ENCODE assay signal across 15 cellular contexts in the genomic region with DNA sequence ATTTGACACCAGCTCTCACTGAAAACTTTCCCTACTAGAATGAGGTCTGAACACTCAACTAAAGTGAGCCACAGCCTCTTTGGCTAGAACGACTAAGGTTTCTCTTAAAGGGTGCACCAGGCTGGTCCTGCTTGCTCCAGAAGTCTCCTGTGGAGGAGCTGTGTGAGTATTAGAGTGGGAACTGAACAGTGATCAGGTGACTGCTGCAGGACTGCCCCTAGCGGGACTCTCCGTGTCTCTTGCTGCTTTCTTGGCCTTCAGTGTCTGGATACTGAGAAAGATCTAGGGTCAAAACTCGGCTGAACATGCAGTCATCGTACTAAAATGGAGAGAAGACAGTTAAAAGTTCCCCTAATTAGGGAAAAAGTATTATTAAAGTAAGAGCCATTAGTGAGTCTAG. TPM values are rescaled to one million over a fixed set of nuclear protein-coding genes. Genes with fewer than 3 reads are reported as not detected.
DNase-seq lines count a peak whose midpoint lies in the region; ATAC-seq, FAIRE-seq and TF ChIP-seq lines count a peak whose summit lies in the region.
"Had no signal": no experiment of that assay in that cellular context is flagged by ENCODE, and none has a peak within 500 bp of the region (broad histone marks: within the 10 kb centered on the region; RNA-seq: fewer than 3 reads in every experiment).

No MANE protein-coding gene starts in this region.

- peaks cover 57% of the 10 kb centered on the region for H3K36me3 Mint-ChIP-seq in CD8-positive, alpha-beta T cell
- peaks cover 10% of the 10 kb centered on the region for H3K36me3 Mint-ChIP-seq in neural crest cell (ENCODE audit: low read depth)

- intact Hi-C loops in CD8-positive, alpha-beta T cell (cut with DNase I, micrococcal nuclease), result loop anchor here in 1 of 2 experiments (5.0 kb wide), 2 partner anchors 73 to 77 kb away; no protein-coding TSS in a partner anchor

- H3K4me1 Mint-ChIP-seq in CD8-positive, alpha-beta T cell (ENCODE audit: low read depth), result peaks cover 24% of the 10 kb centered on the region
- H3K4me1 Mint-ChIP-seq in neural crest cell, result no peaks in the 10 kb centered on the region

- H3K9me3 Mint-ChIP-seq in CD8-positive, alpha-beta T cell, result no peaks in the 10 kb centered on the region
- no peaks in the 10 kb centered on the region for H3K9me3 Mint-ChIP-seq in neural crest cell

- H3K27ac Mint-ChIP-seq in CD8-positive, alpha-beta T cell, result peak overlapping the region; percentile 52
- H3K27ac Mint-ChIP-seq in neural crest cell (ENCODE audit: unreplicated experiment), result no peak overlapping the region

- no peak for ATAC-seq in CD8-positive, alpha-beta T cell
- ATAC-seq in GM18907 (IDR thresholded peaks at IDR 0.05; ENCODE audit: unreplicated experiment), result no peak

- no peak overlapping the region for H3K27ac ChIP-seq in CD8-positive, alpha-beta T cell (ENCODE audit: low read depth, low read length)
- H3K27ac ChIP-seq in HEK293 (ENCODE audit: extremely low read depth, low read depth, low read length), result no peak overlapping the region

- peaks cover 19% of the 10 kb centered on the region for H3K4me1 ChIP-seq in CD8-positive, alpha-beta T cell (ENCODE audit: insufficient read depth, low read length)
- no peaks in the 10 kb centered on the region for H3K4me1 ChIP-seq in HEK293 (ENCODE audit: control insufficient read depth, insufficient read depth, low read length)

- no peaks in the 10 kb centered on the region for H3K36me3 ChIP-seq in CD8-positive, alpha-beta T cell (ENCODE audit: insufficient read depth, low read length)
- peaks cover 15 to 43% of the 10 kb centered on the region in 2 experiments for H3K36me3 ChIP-seq in HEK293 (ENCODE audit: control insufficient read depth in 2 of 2, insufficient read depth in 1 of 2, low read length in 2 of 2)

- no peak overlapping the region for H3K4me3 ChIP-seq in CD8-positive, alpha-beta T cell (ENCODE audit: low read depth, low read length)
- no peak overlapping the region for H3K4me3 ChIP-seq in HEK293 (ENCODE audit: low read depth, low read length)

- no peaks in the 10 kb centered on the region for H3K27me3 ChIP-seq in CD8-positive, alpha-beta T cell (ENCODE audit: insufficient read depth, low read length)

- POLR2A ChIA-PET in CD8-positive, alpha-beta T cell (lab: Charles Lee), result no interaction called here
- POLR2A ChIA-PET in HEK293 (lab: Yijun Ruan, JAX), result no interaction called here

- H3K4me3 Mint-ChIP-seq in CD8-positive, alpha-beta T cell, result no peak overlapping the region
- no peak overlapping the region for H3K4me3 Mint-ChIP-seq in neural crest cell

- no peaks in the 10 kb centered on the region for H3K27me3 Mint-ChIP-seq in CD8-positive, alpha-beta T cell (ENCODE audit: low read depth)
- H3K27me3 Mint-ChIP-seq in neural crest cell (ENCODE audit: low read depth), result no peaks in the 10 kb centered on the region

- no peak for DNase-seq in CD8-positive, alpha-beta T cell
- peak; percentile 27 for DNase-seq in fibroblast of peridontal ligament (ENCODE audit: extremely low read depth)
- no peak for DNase-seq in neural crest cell (ENCODE audit: low read depth, low spot score)
- no peak for DNase-seq in GM19239 (ENCODE audit: insufficient read length, low spot score)
- no peak for DNase-seq in NCI-H82 treated with DMSO at 0.1 percent for 48 hours (lab: John Stamatoyannopoulos, UW; ENCODE audit: unreplicated experiment)
- DNase-seq in NCI-H2196 (lab: John Stamatoyannopoulos, UW; ENCODE audit: unreplicated experiment), result no peak
- DNase-seq: DMS79, NCI-H1105, SW 1271 had no signal

- no peaks in the 10 kb centered on the region for H3K9me3 ChIP-seq in CD8-positive, alpha-beta T cell (ENCODE audit: low read length)
- no peaks in the 10 kb centered on the region for H3K9me3 ChIP-seq in HEK293 (ENCODE audit: control insufficient read depth, insufficient read depth, low read depth, low read length)

- CTCF ChIA-PET in CD8-positive, alpha-beta T cell (lab: Charles Lee), result no interaction called here
- CTCF ChIA-PET in HEK293 (lab: Yijun Ruan, JAX), result interaction anchor here (0.6 to 0.7 kb wide), 2 partner anchors 64 to 76 kb away, joined by 3 to 5 read pairs; no protein-coding TSS in a partner anchor

- FAIRE-seq in GM19239 (lab: Jason Lieb, UNC), result no peak
- FAIRE-seq: keratinocyte had no signal

- TF ChIP-seq CTCF in CD8-positive, alpha-beta T cell (IDR thresholded peaks at IDR 0.05), result no peak
- TF ChIP-seq CTCF in HEK293 (tag by site-specific recombination; IDR thresholded peaks at IDR 0.05) (no peak), neural crest cell (conservative IDR thresholded peaks at IDR 0.05) (peak; percentile 16)

TF ChIP-seq in HEK293, 187 proteins besides CTCF, POLR2A, EP300 and RAD21:
- no peak for TF ChIP-seq ZNF76 (tag by site-specific recombination; IDR thresholded peaks at IDR 0.05; ENCODE audit: borderline replicate concordance, low read depth)
- no peak for TF ChIP-seq ZNF341 (tag by site-specific recombination; IDR thresholded peaks at IDR 0.05; ENCODE audit: low read depth)
- TF ChIP-seq, protein P1, sequence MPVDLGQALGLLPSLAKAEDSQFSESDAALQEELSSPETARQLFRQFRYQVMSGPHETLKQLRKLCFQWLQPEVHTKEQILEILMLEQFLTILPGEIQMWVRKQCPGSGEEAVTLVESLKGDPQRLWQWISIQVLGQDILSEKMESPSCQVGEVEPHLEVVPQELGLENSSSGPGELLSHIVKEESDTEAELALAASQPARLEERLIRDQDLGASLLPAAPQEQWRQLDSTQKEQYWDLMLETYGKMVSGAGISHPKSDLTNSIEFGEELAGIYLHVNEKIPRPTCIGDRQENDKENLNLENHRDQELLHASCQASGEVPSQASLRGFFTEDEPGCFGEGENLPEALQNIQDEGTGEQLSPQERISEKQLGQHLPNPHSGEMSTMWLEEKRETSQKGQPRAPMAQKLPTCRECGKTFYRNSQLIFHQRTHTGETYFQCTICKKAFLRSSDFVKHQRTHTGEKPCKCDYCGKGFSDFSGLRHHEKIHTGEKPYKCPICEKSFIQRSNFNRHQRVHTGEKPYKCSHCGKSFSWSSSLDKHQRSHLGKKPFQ (tag by site-specific recombination; IDR thresholded peaks at IDR 0.05), result peak; percentile 67; the same call in 1 of the 2 replicates
- TF ChIP-seq TRIM28 (IDR thresholded peaks at IDR 0.05; ENCODE audit: borderline replicate concordance, low read length), result no peak
- TF ChIP-seq PRDM1 (tag by site-specific recombination; IDR thresholded peaks at IDR 0.05), result peak; percentile 16; the same call in 1 of the 2 replicates
- TF ChIP-seq, protein P2, sequence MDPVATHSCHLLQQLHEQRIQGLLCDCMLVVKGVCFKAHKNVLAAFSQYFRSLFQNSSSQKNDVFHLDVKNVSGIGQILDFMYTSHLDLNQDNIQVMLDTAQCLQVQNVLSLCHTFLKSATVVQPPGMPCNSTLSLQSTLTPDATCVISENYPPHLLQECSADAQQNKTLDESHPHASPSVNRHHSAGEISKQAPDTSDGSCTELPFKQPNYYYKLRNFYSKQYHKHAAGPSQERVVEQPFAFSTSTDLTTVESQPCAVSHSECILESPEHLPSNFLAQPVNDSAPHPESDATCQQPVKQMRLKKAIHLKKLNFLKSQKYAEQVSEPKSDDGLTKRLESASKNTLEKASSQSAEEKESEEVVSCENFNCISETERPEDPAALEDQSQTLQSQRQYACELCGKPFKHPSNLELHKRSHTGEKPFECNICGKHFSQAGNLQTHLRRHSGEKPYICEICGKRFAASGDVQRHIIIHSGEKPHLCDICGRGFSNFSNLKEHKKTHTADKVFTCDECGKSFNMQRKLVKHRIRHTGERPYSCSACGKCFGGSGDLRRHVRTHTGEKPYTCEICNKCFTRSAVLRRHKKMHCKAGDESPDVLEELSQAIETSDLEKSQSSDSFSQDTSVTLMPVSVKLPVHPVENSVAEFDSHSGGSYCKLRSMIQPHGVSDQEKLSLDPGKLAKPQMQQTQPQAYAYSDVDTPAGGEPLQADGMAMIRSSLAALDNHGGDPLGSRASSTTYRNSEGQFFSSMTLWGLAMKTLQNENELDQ (tag by site-specific recombination; IDR thresholded peaks at IDR 0.05; ENCODE audit: low read depth), result no peak
- TF ChIP-seq ZNF560 (tag by site-specific recombination; IDR thresholded peaks at IDR 0.05; ENCODE audit: borderline replicate concordance), result no peak
- TF ChIP-seq ZNF596 (tag by site-specific recombination; IDR thresholded peaks at IDR 0.05), result no peak
- TF ChIP-seq GFI1B (tag by site-specific recombination; IDR thresholded peaks at IDR 0.05), result no peak
- no peak for TF ChIP-seq ZBTB17 (tag by site-specific recombination; IDR thresholded peaks at IDR 0.05)
- TF ChIP-seq FEZF1 (tag by site-specific recombination; IDR thresholded peaks at IDR 0.05), result no peak

RNA-seq across cellular contexts. Expression of a gene that starts 34.6 kb away (rescaled TPM):
- 100 to 1,000 TPM; 194 to 196 TPM for total RNA-seq in CD8-positive, alpha-beta T cell
- 60.7 and 64.8 TPM in 2 replicates for total RNA-seq in neural crest cell

RNA-seq across cellular contexts. Expression of a gene that starts 59.6 kb away (rescaled TPM):
- not detected for total RNA-seq in CD8-positive, alpha-beta T cell
- not detected in 2 replicates for total RNA-seq in neural crest cell
- total RNA-seq: activated CD8-positive, alpha-beta memory T cell treated with anti-CD3 and anti-CD28 coated beads for 36 hours; endothelial cell of umbilical vein; posterior vena cava had no signal
